Comparison of ENCODE assay signal across 10 cellular contexts in genomic region chr1:214658785-214659184, GRCh38. TPM values are rescaled to one million over a fixed set of nuclear protein-coding genes. Genes with fewer than 3 reads are reported as not detected.
DNase-seq lines count a peak whose midpoint lies in the region; ATAC-seq and TF ChIP-seq lines count a peak whose summit lies in the region.
"Had no signal": no experiment of that assay in that cellular context is flagged by ENCODE, and none has a peak within 500 bp of the region (broad histone marks: within the 10 kb centered on the region; RNA-seq: fewer than 3 reads in every experiment).

No MANE protein-coding gene starts in this region.

- H3K36me3 Mint-ChIP-seq in activated CD4-positive, alpha-beta T cell treated with anti-CD3 and anti-CD28 coated beads for 36 hours (ENCODE audit: low read depth), result peaks cover 62% of the 10 kb centered on the region

- no peaks in the 10 kb centered on the region for H3K9me3 Mint-ChIP-seq in activated CD4-positive, alpha-beta T cell treated with anti-CD3 and anti-CD28 coated beads for 36 hours (ENCODE audit: low read depth)

- 35 to 49% (median 43%) methylated on average over 9 of the region's 9 CpGs for WGBS in adrenal gland, 4 donors

- TF ChIP-seq POLR2A in adrenal gland (IDR thresholded peaks at IDR 0.05), result no peak

- peaks cover 0 to 29% of the 10 kb centered on the region in 2 donors for H3K4me1 ChIP-seq in adrenal gland (replicated peaks in 1 of 2)

- no peak overlapping the region for H3K4me3 Mint-ChIP-seq in activated CD4-positive, alpha-beta T cell treated with anti-CD3 and anti-CD28 coated beads for 36 hours

- POLR2A ChIA-PET in AG04449 (lab: Yijun Ruan, JAX), result no interaction called here
- POLR2A ChIA-PET in activated CD4-positive, alpha-beta T cell treated with anti-CD3 and anti-CD28 coated beads for 36 hours (lab: Charles Lee), result no interaction called here

- H3K4me1 Mint-ChIP-seq in activated CD4-positive, alpha-beta T cell treated with anti-CD3 and anti-CD28 coated beads for 36 hours, result peaks cover 2% of the 10 kb centered on the region

- CTCF ChIA-PET in AG04449 (lab: Yijun Ruan, JAX), result interaction anchor here (0.9 to 13.6 kb wide), 8 partner anchors 11 to 867 kb away, joined by 3 to 221 read pairs (median 18); no protein-coding TSS in a partner anchor
- CTCF ChIA-PET in activated CD4-positive, alpha-beta T cell treated with anti-CD3 and anti-CD28 coated beads for 36 hours (lab: Charles Lee), result interaction anchor here (1.5 kb wide), 1 partner anchor 10 kb away, joined by 4 read pairs; no protein-coding TSS in a partner anchor

- H3K9me3 ChIP-seq in adrenal gland (replicated peaks in 1 of 3), result no peaks in the 10 kb centered on the region
- H3K9me3 ChIP-seq: mucosa of descending colon had no signal

- TF ChIP-seq CTCF in AG04449 (IDR thresholded peaks at IDR 0.05; ENCODE audit: insufficient read depth, low read length, missing control alignments) (peak; percentile 49), adrenal gland (IDR thresholded peaks at IDR 0.05) (peak; percentile 29 to 64 (median 51))

- no peak for ATAC-seq in activated CD4-positive, alpha-beta T cell treated with anti-CD3 and anti-CD28 coated beads for 36 hours
- ATAC-seq: mucosa of descending colon had no signal

- H3K27ac Mint-ChIP-seq in activated CD4-positive, alpha-beta T cell treated with anti-CD3 and anti-CD28 coated beads for 36 hours, result no peak overlapping the region

- peak overlapping the region in 1 of 5 donors; percentile 1 for H3K27ac ChIP-seq in adrenal gland

- intact Hi-C loops in adrenal gland (cut with DNase I), result loop anchor here in 1 of 2 donors (5.0 kb wide), 1 partner anchor 864 kb away; no protein-coding TSS in a partner anchor
- intact Hi-C loops in activated CD4-positive, alpha-beta T cell treated with anti-CD3 and anti-CD28 coated beads for 36 hours (cut with DNase I, micrococcal nuclease), result no loop called here

- no peaks in the 10 kb centered on the region for H3K27me3 Mint-ChIP-seq in activated CD4-positive, alpha-beta T cell treated with anti-CD3 and anti-CD28 coated beads for 36 hours

- H3K27me3 ChIP-seq in adrenal gland, result no peaks in the 10 kb centered on the region

- no peaks in the 10 kb centered on the region for H3K36me3 ChIP-seq in adrenal gland (replicated peaks in 1 of 2)

- no peak overlapping the region for H3K4me3 ChIP-seq in AG04449 (ENCODE audit: low read depth, low read length)
- H3K4me3 ChIP-seq in adrenal gland, result peak overlapping the region in 1 of 4 donors; percentile 29
- H3K4me3 ChIP-seq: mucosa of descending colon had no signal

- DNase-seq in AG04449 (ENCODE audit: low read depth, low spot score), result no peak
- DNase-seq in HCEC 1CT, result peak; percentile 26
- peak; percentile 41 to 68 (median 53) for DNase-seq in adrenal gland
- DNase-seq in islet precursor cell, result peak; percentile 59
- DNase-seq in Ammon's horn (ENCODE audit: low spot score), result no peak
- DNase-seq in DMS153 (lab: John Stamatoyannopoulos, UW), result no peak
- no peak for DNase-seq in COR-L47 (lab: John Stamatoyannopoulos, UW)
- DNase-seq in activated CD4-positive, alpha-beta T cell treated with anti-CD3 and anti-CD28 coated beads for 36 hours, result no peak
- DNase-seq: Karpas-422 had no signal

RNA-seq across cellular contexts. Expression of gene CENPF, which starts 55.8 kb away (rescaled TPM):
- total RNA-seq in adrenal gland, result 1 to 10 TPM; 1.1 to 4.2 (median 2.9) TPM
- polyA plus RNA-seq in adrenal gland, result 1 to 10 TPM in 1 of 3 donors, under 1 TPM in 2; 0.48 to 5.0 (median 0.77) TPM
- total RNA-seq in activated CD4-positive, alpha-beta T cell treated with anti-CD3 and anti-CD28 coated beads for 36 hours, result 100 to 1,000 TPM; 102 to 107 TPM

Comparison
In these comparisons a context has a peak if more than half of its experiments do, and no peak if none do; other contexts are left out.
1. DNase-seq: peak in HCEC 1CT (single experiment), adrenal gland (7 of 7) and islet precursor cell (single experiment); none in AG04449 (single experiment), Ammon's horn (single experiment), DMS153 (single experiment), COR-L47 (single experiment) and activated CD4-positive, alpha-beta T cell treated with anti-CD3 and anti-CD28 coated beads for 36 hours (single experiment).
2. RNA of gene CENPF, which starts 55.8 kb away (total RNA-seq): 102 to 107 TPM in activated CD4-positive, alpha-beta T cell treated with anti-CD3 and anti-CD28 coated beads for 36 hours; 1.1 to 4.2 TPM in adrenal gland; every median in the first group is over 10 times any median in the second.